ENCODE assay signal across 9 cellular contexts in the genomic region with DNA sequence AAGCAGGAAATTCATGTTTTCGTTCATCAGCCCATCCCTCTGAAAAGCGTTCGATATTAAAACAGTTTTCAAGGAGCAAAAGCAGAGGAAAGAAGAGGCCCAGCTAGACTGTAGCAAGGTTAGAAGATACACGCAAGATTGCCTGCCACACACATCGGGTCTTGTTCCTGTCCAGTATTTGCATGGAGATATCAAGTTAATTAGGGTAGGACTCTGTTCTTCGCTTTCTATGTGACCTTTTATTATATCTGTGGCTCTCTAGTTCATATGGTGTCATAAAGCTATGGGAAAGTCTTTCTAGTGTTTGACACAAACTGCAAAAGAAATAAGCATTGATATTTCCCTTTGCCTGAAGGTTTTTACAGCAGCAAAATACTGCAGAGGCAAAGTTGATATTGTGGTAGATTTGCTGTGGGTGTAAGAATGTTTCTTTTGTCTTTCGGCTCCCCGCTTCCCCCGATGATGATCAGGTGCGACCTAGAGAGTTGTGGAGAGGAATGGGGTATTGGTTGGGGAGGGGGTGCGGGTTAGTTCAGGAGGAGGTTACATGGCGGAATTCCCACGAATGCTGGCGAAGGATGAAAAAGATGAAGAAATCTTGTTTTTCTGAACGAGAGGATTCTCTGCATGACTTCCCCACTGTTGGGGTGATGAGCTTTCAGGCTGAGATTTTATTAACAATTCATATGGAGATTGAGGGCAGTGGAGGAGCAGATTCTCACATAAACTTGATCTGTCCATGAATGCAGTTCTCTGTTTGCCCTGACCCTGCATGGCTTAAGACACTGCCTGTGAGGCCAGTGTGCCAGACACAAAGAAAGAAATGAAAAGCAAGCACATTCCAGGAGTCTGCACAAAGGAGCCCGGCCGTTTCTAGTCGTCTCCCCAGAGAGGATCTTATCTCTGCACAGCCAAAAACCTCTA.
A peak's percentile ranks its signal among the peaks of the same experiment; 100 is the strongest.
DNase-seq lines count a peak whose midpoint lies in the region; ATAC-seq and TF ChIP-seq lines count a peak whose summit lies in the region.
"Had no signal": no experiment of that assay in that cellular context is flagged by ENCODE, and none has a peak within 500 bp of the region (broad histone marks: within the 10 kb centered on the region; RNA-seq: fewer than 3 reads in every experiment).

No MANE protein-coding gene starts in this region.

- TF ChIP-seq CTCF in HFFc6 (IDR thresholded peaks at IDR 0.05) (no peak), right lobe of liver (IDR thresholded peaks at IDR 0.05) (no peak), Peyer's patch (IDR thresholded peaks at IDR 0.05) (no peak)

- no peaks in the 10 kb centered on the region for H3K36me3 Mint-ChIP-seq in HFFc6 (ENCODE audit: low read depth)
- H3K36me3 Mint-ChIP-seq: stimulated activated memory B cell treated with anti-CD40 and anti-IgM and Interleukin-4, amounts not matched to agents 10 μg/mL and 1 μg/mL and 100 μg/mL, for 72 hours had no signal

- peak overlapping the region; percentile 85 for H3K4me3 Mint-ChIP-seq in HFFc6
- H3K4me3 Mint-ChIP-seq: stimulated activated memory B cell treated with anti-CD40 and anti-IgM and Interleukin-4, amounts not matched to agents 10 μg/mL and 1 μg/mL and 100 μg/mL, for 72 hours had no signal

- no peaks in the 10 kb centered on the region for H3K9me3 Mint-ChIP-seq in HFFc6
- H3K9me3 Mint-ChIP-seq: stimulated activated memory B cell treated with anti-CD40 and anti-IgM and Interleukin-4, amounts not matched to agents 10 μg/mL and 1 μg/mL and 100 μg/mL, for 72 hours had no signal

- H3K27ac ChIP-seq in right lobe of liver = peak overlapping the region; percentile 14 to 38 (median 35)
- H3K27ac ChIP-seq in substantia nigra (ENCODE audit: low read depth, low read length, poor library complexity, severe bottlenecking) = peak overlapping the region; percentile 79
- no peak overlapping the region for H3K27ac ChIP-seq in Peyer's patch

- H3K9me3 ChIP-seq in right lobe of liver (no peaks in the 10 kb centered on the region), Peyer's patch (no peaks in the 10 kb centered on the region)

- no peaks in the 10 kb centered on the region for H3K27me3 Mint-ChIP-seq in HFFc6 (ENCODE audit: insufficient read depth)
- H3K27me3 Mint-ChIP-seq: stimulated activated memory B cell treated with anti-CD40 and anti-IgM and Interleukin-4, amounts not matched to agents 10 μg/mL and 1 μg/mL and 100 μg/mL, for 72 hours had no signal

- H3K27ac Mint-ChIP-seq in HFFc6 = peak overlapping the region; percentile 66
- H3K27ac Mint-ChIP-seq: stimulated activated memory B cell treated with anti-CD40 and anti-IgM and Interleukin-4, amounts not matched to agents 10 μg/mL and 1 μg/mL and 100 μg/mL, for 72 hours had no signal

- H3K4me3 ChIP-seq in right lobe of liver = peak overlapping the region in 1 of 3 donors; percentile 5
- no peak overlapping the region for H3K4me3 ChIP-seq in Peyer's patch

- DNase-seq in HFFc6 (peak; percentile 44), ecto neural progenitor cell (ENCODE audit: low spot score) (peak; percentile 70), right lobe of liver (peak in 1 of 3 donors; percentile 18), substantia nigra (lab: John Stamatoyannopoulos, UW) (peak in 43 of 49 donors; percentile 8 to 77 (median 46)), NCI-H187 (lab: John Stamatoyannopoulos, UW) (no peak), Peyer's patch (no peak)
- DNase-seq in stimulated activated CD4-positive, alpha-beta T cell treated with anti-CD3 and anti-CD28 coated beads, Interleukin-12 subunit alpha, Interleukin-12 subunit beta, amount 100 ng/mL, for 4 hours = no peak

- H3K4me1 ChIP-seq in right lobe of liver (peaks cover 0 to 18% (median 4%) of the 10 kb centered on the region in 4 donors), Peyer's patch (no peaks in the 10 kb centered on the region)

- whole genome bisulfite sequencing in right lobe of liver (ENCODE audit: insufficient coverage, low coverage, low lambda C conversion rate, missing lambda C conversion rate) = 37% methylated on average over 18 of the region's 18 CpGs

- intact Hi-C loops in right lobe of liver (cut with DNase I) = no loop called here

- ATAC-seq in right lobe of liver (peak; percentile 78 to 88 (median 80)), HG02798 (IDR thresholded peaks at IDR 0.05; ENCODE audit: poor library complexity, unreplicated experiment) (no peak)
- ATAC-seq: stimulated activated memory B cell treated with anti-CD40 and anti-IgM and Interleukin-4, amounts not matched to agents 10 μg/mL and 1 μg/mL and 100 μg/mL, for 72 hours had no signal

- H3K27me3 ChIP-seq in right lobe of liver (no peaks in the 10 kb centered on the region), Peyer's patch (no peaks in the 10 kb centered on the region)

- TF ChIP-seq POLR2A in right lobe of liver (IDR thresholded peaks at IDR 0.05) = no peak
- TF ChIP-seq POLR2A in Peyer's patch (IDR thresholded peaks at IDR 0.05) = no peak

- peaks cover 41% of the 10 kb centered on the region for H3K4me1 Mint-ChIP-seq in HFFc6 (ENCODE audit: low read depth)
- H3K4me1 Mint-ChIP-seq: stimulated activated memory B cell treated with anti-CD40 and anti-IgM and Interleukin-4, amounts not matched to agents 10 μg/mL and 1 μg/mL and 100 μg/mL, for 72 hours had no signal

- H3K36me3 ChIP-seq in right lobe of liver (no peaks in the 10 kb centered on the region), Peyer's patch (no peaks in the 10 kb centered on the region)

Comparison
In these comparisons a context has a peak if more than half of its experiments do, and no peak if none do; other contexts are left out.
1. DNase-seq: peak in HFFc6 (single experiment), ecto neural progenitor cell (single experiment) and substantia nigra (43 of 49); none in stimulated activated CD4-positive, alpha-beta T cell treated with anti-CD3 and anti-CD28 coated beads, Interleukin-12 subunit alpha, Interleukin-12 subunit beta, amount 100 ng/mL, for 4 hours (single experiment), NCI-H187 (0 of 2) and Peyer's patch (0 of 3).
2. H3K27ac ChIP-seq: peak in right lobe of liver (3 of 3) and substantia nigra (single experiment); none in Peyer's patch (0 of 4).